In genomic region chr1:183093066-183093668, GRCh38 we compare ENCODE assay signal across 13 cellular contexts.
"Had no signal": no experiment of that assay in that cellular context is flagged by ENCODE, and none has a peak within 500 bp of the region (broad histone marks: within the 10 kb centered on the region; RNA-seq: fewer than 3 reads in every experiment).

No MANE protein-coding gene starts in this region.

- H3K4me2 ChIP-seq: neural progenitor cell had no signal

- H3K79me2 ChIP-seq: parathyroid adenoma had no signal

- H3K4me3 ChIP-seq: ascending aorta, cardiac muscle cell, gastroesophageal sphincter, neural progenitor cell had no signal

- H3K36me3 ChIP-seq: ascending aorta, cardiac muscle cell, gastroesophageal sphincter, neural progenitor cell had no signal

- H3K9ac ChIP-seq: neural progenitor cell, parathyroid adenoma had no signal

- H2AFZ ChIP-seq: neural progenitor cell, parathyroid adenoma had no signal

- ATAC-seq: activated naive CD8-positive, alpha-beta T cell treated with anti-CD3 and anti-CD28 coated beads, Interleukin-2, amount 50 U/mL, for 24 hours; stimulated activated naive B cell treated with anti-CD40 and anti-IgM and Interleukin-4, amounts not matched to agents 10 μg/mL and 1 μg/mL and 100 μg/mL, for 72 hours; T-cell had no signal

- FAIRE-seq: colon had no signal

- H3K4me1 ChIP-seq: parathyroid adenoma had no signal

- DNase-seq: activated CD4-positive, alpha-beta T cell treated with anti-CD3 and anti-CD28 coated beads, Interleukin-2, amount 10 ng/mL, durations not matched to agents 24 days and 14 days; activated CD8-positive, alpha-beta memory T cell treated with anti-CD3 and anti-CD28 coated beads for 24 hours; activated naive CD4-positive, alpha-beta T cell treated with Interleukin-2 at 50 U/mL for 16 hours; activated naive CD8-positive, alpha-beta T cell treated with anti-CD3 and anti-CD28 coated beads, Interleukin-2, amount 50 U/mL, for 24 hours; midbrain; stimulated activated naive B cell treated with anti-CD40 and anti-IgM and Interleukin-4, amounts not matched to agents 10 μg/mL and 1 μg/mL and 100 μg/mL, for 72 hours; T-cell had no signal

- H3K9me3 ChIP-seq: ascending aorta, gastroesophageal sphincter had no signal

- H3K27me3 ChIP-seq: ascending aorta, cardiac muscle cell, gastroesophageal sphincter, neural progenitor cell had no signal

- H3K27ac ChIP-seq: ascending aorta, cardiac muscle cell, neural progenitor cell, parathyroid adenoma had no signal
